In genomic region chr19:2271516-2272103, GRCh38 we compare ENCODE assay signal across 1 cellular context.
TF ChIP-seq lines count a peak whose summit lies in the region.

No MANE protein-coding gene starts in this region.

TF ChIP-seq in endothelial cell of umbilical vein, 7 proteins besides CTCF, POLR2A, EP300 and RAD21 (continued from another document):
- TF ChIP-seq FOS (IDR thresholded peaks at IDR 0.05; ENCODE audit: borderline replicate concordance, insufficient read depth, low read length) (no peak), GATA2 (IDR thresholded peaks at IDR 0.05; ENCODE audit: insufficient read depth, insufficient read length, low read depth, low read length) (no peak)
